Comparison of ENCODE assay signal across 19 cellular contexts in genomic region chr7:46034056-46034768, GRCh38.
DNase-seq lines count a peak whose midpoint lies in the region; ATAC-seq lines count a peak whose summit lies in the region.
"Had no signal": no experiment of that assay in that cellular context is flagged by ENCODE, and none has a peak within 500 bp of the region (broad histone marks: within the 10 kb centered on the region; RNA-seq: fewer than 3 reads in every experiment).

No MANE protein-coding gene starts in this region.

- DNase-seq in EL, result peak; percentile 56
- peak; percentile 66 for DNase-seq in adipocyte (ENCODE audit: low read depth)
- DNase-seq in iris pigment epithelial cell (ENCODE audit: low read depth), result peak; percentile 47
- no peak for DNase-seq in activated CD4-positive, alpha-beta memory T cell treated with anti-CD3 and anti-CD28 coated beads for 36 hours
- DNase-seq in glomerular visceral epithelial cell (ENCODE audit: extremely low spot score), result no peak
- DNase-seq: activated CD4-positive, CD25-positive, alpha-beta regulatory T cell treated with anti-CD3 and anti-CD28 coated beads, Interleukin-2, amount 50 U/mL, for 72 hours; cerebellar nuclear complex; effector CD8-positive, alpha-beta T cell; esophagus squamous epithelium; NCI-H1436; SK-N-SH; stimulated activated naive CD4-positive, alpha-beta T cell treated with Interleukin-2 at 50 U/mL for 16 hours; T1000; upper lobe of right lung had no signal

- no peak overlapping the region for H3K4me3 ChIP-seq in ACC112 (ENCODE audit: low read depth, low read length)
- H3K4me3 ChIP-seq in adipocyte (ENCODE audit: low read length), result no peak overlapping the region
- H3K4me3 ChIP-seq: esophagus squamous epithelium, hepatocyte, upper lobe of right lung had no signal

- H3K36me3 ChIP-seq in ACC112 (ENCODE audit: insufficient read depth, low read length) (no peaks in the 10 kb centered on the region), adipocyte (ENCODE audit: control insufficient read depth, insufficient read depth, low read length, severe bottlenecking) (no peaks in the 10 kb centered on the region)
- H3K36me3 ChIP-seq: esophagus squamous epithelium, upper lobe of right lung had no signal

- peak overlapping the region; percentile 60 for H3K27ac ChIP-seq in ACC112 (ENCODE audit: low read depth, low read length)
- H3K27ac ChIP-seq: esophagus squamous epithelium, hepatocyte, upper lobe of right lung had no signal

- peak overlapping the region; percentile 6 for H3K9ac ChIP-seq in adipocyte (ENCODE audit: low read length)
- H3K9ac ChIP-seq: SK-N-SH had no signal

- no peaks in the 10 kb centered on the region for H3K4me1 Mint-ChIP-seq in activated CD4-positive, alpha-beta memory T cell treated with anti-CD3 and anti-CD28 coated beads for 36 hours (ENCODE audit: low read depth)
- H3K4me1 Mint-ChIP-seq: activated T-helper 17 cell treated with anti-CD3 and anti-CD28 coated beads, Interleukin-2, amount 50 U/mL, for 72 hours had no signal

- H3K79me2 ChIP-seq in ACC112 (ENCODE audit: control insufficient read depth, insufficient read depth, low read length, unreplicated experiment), result no peaks in the 10 kb centered on the region
- H3K79me2 ChIP-seq: hepatocyte had no signal

- CTCF ChIA-PET in activated CD4-positive, alpha-beta memory T cell treated with anti-CD3 and anti-CD28 coated beads for 36 hours (lab: Charles Lee), result no interaction called here

- no peaks in the 10 kb centered on the region for H3K36me3 Mint-ChIP-seq in activated CD4-positive, alpha-beta memory T cell treated with anti-CD3 and anti-CD28 coated beads for 36 hours

- ATAC-seq in GM21786 (IDR thresholded peaks at IDR 0.05; ENCODE audit: unreplicated experiment) (no peak), HG03520 (IDR thresholded peaks at IDR 0.05; ENCODE audit: unreplicated experiment) (no peak)
- ATAC-seq: activated T-helper 17 cell treated with anti-CD3 and anti-CD28 coated beads, Interleukin-2, amount 50 U/mL, for 72 hours; upper lobe of right lung had no signal

- no peaks in the 10 kb centered on the region for H3K9me3 Mint-ChIP-seq in activated CD4-positive, alpha-beta memory T cell treated with anti-CD3 and anti-CD28 coated beads for 36 hours
- H3K9me3 Mint-ChIP-seq: activated T-helper 17 cell treated with anti-CD3 and anti-CD28 coated beads, Interleukin-2, amount 50 U/mL, for 72 hours had no signal

- H3K4me3 Mint-ChIP-seq in activated CD4-positive, alpha-beta memory T cell treated with anti-CD3 and anti-CD28 coated beads for 36 hours, result no peak overlapping the region
- H3K4me3 Mint-ChIP-seq: activated T-helper 17 cell treated with anti-CD3 and anti-CD28 coated beads, Interleukin-2, amount 50 U/mL, for 72 hours had no signal

- H3K27me3 Mint-ChIP-seq in activated CD4-positive, alpha-beta memory T cell treated with anti-CD3 and anti-CD28 coated beads for 36 hours, result no peaks in the 10 kb centered on the region
- H3K27me3 Mint-ChIP-seq: activated T-helper 17 cell treated with anti-CD3 and anti-CD28 coated beads, Interleukin-2, amount 50 U/mL, for 72 hours had no signal

- H3K9me3 ChIP-seq in adipocyte (ENCODE audit: control insufficient read depth, low read length), result no peaks in the 10 kb centered on the region
- H3K9me3 ChIP-seq: esophagus squamous epithelium, SK-N-SH, upper lobe of right lung had no signal

- H3K27me3 ChIP-seq in ACC112 (ENCODE audit: insufficient read depth, low read length) (no peaks in the 10 kb centered on the region), adipocyte (replicated peaks; ENCODE audit: control insufficient read depth, insufficient read depth, low read length) (no peaks in the 10 kb centered on the region)
- H3K27me3 ChIP-seq: esophagus squamous epithelium, hepatocyte, upper lobe of right lung had no signal

- H2AFZ ChIP-seq in ACC112 (ENCODE audit: low read length, unreplicated experiment), result no peak overlapping the region
- H2AFZ ChIP-seq: hepatocyte had no signal

- no peak overlapping the region for H3K27ac Mint-ChIP-seq in activated CD4-positive, alpha-beta memory T cell treated with anti-CD3 and anti-CD28 coated beads for 36 hours
- H3K27ac Mint-ChIP-seq: activated T-helper 17 cell treated with anti-CD3 and anti-CD28 coated beads, Interleukin-2, amount 50 U/mL, for 72 hours had no signal

- H3K4me1 ChIP-seq in ACC112 (ENCODE audit: control insufficient read depth, insufficient read depth, low read length, unreplicated experiment) (peaks cover 26% of the 10 kb centered on the region), adipocyte (ENCODE audit: control insufficient read depth, insufficient read depth, low read length) (peaks cover 26% of the 10 kb centered on the region)
- H3K4me1 ChIP-seq: esophagus squamous epithelium, upper lobe of right lung had no signal

- POLR2A ChIA-PET in activated CD4-positive, alpha-beta memory T cell treated with anti-CD3 and anti-CD28 coated beads for 36 hours (lab: Charles Lee), result no interaction called here

- intact Hi-C loops in activated CD4-positive, alpha-beta memory T cell treated with anti-CD3 and anti-CD28 coated beads for 36 hours (cut with micrococcal nuclease), result no loop called here

Comparison
In these comparisons a context has a peak if more than half of its experiments do, and no peak if none do; other contexts are left out.
1. DNase-seq: peak in EL (single experiment), adipocyte (single experiment) and iris pigment epithelial cell (single experiment); none in activated CD4-positive, alpha-beta memory T cell treated with anti-CD3 and anti-CD28 coated beads for 36 hours (single experiment) and glomerular visceral epithelial cell (single experiment).